ENCODE assay signal across 8 cellular contexts in genomic region chr2:241734208-241734466, GRCh38. TPM values are rescaled to one million over a fixed set of nuclear protein-coding genes. Genes with fewer than 3 reads are reported as not detected.
A peak's percentile ranks its signal among the peaks of the same experiment; 100 is the strongest.
DNase-seq lines count a peak whose midpoint lies in the region; ATAC-seq and TF ChIP-seq lines count a peak whose summit lies in the region.

No MANE protein-coding gene starts in this region.

- H3K9me3 ChIP-seq in ascending aorta (no peaks in the 10 kb centered on the region), mucosa of rectum (ENCODE audit: control insufficient read depth in 2 of 2, low read length in 2 of 2) (no peaks in the 10 kb centered on the region), aorta (ENCODE audit: control insufficient read depth, low read length) (no peaks in the 10 kb centered on the region)

- H3K4me1 ChIP-seq in ascending aorta (peaks cover 5 to 6% of the 10 kb centered on the region in 2 donors), mucosa of rectum (ENCODE audit: control insufficient read depth in 2 of 2, insufficient read depth in 2 of 2, low read length in 2 of 2) (peaks cover 9 to 10% of the 10 kb centered on the region in 2 donors), aorta (ENCODE audit: control insufficient read depth in 1 of 2, insufficient read depth in 2 of 2, low read length in 2 of 2) (no peaks in the 10 kb centered on the region)

- H3K27me3 Mint-ChIP-seq in nephron progenitor cell (ENCODE audit: low read depth, poor library complexity): no peaks in the 10 kb centered on the region

- H3K4me3 ChIP-seq in ascending aorta: peak overlapping the region; percentile 78 to 84
- H3K4me3 ChIP-seq in mucosa of rectum (ENCODE audit: low read length in 2 of 2): peak overlapping the region; percentile 56 to 99
- no peak overlapping the region for H3K4me3 ChIP-seq in aorta (ENCODE audit: low read length in 2 of 2)

- intact Hi-C loops in ascending aorta (cut with DNase I): loop anchor here (1.0 to 10.0 kb wide), 5 partner anchors 32 to 882 kb away; partner anchors contain the start of genes DTYMK, FARP2 and ING5
- intact Hi-C loops in aorta (cut with DNase I): loop anchor here in 1 of 2 donors (10.0 kb wide), 1 partner anchor 141 kb away; no protein-coding TSS in a partner anchor

- H3K27me3 ChIP-seq in ascending aorta (no peaks in the 10 kb centered on the region), mucosa of rectum (ENCODE audit: control insufficient read depth in 2 of 2, insufficient read depth in 2 of 2, low read length in 2 of 2) (no peaks in the 10 kb centered on the region), aorta (ENCODE audit: control insufficient read depth in 1 of 2, insufficient read depth in 2 of 2, low read length in 1 of 2) (peaks cover 0 to 2% of the 10 kb centered on the region in 2 donors)

- DNase-seq in ascending aorta (ENCODE audit: low spot score in 2 of 2) (no peak), aorta (no peak), left lobe of liver (ENCODE audit: low spot score) (no peak), T-helper 9 cell (no peak), nephron progenitor cell (no peak)

- no peak overlapping the region for H3K27ac Mint-ChIP-seq in nephron progenitor cell

- peaks cover 41% of the 10 kb centered on the region for H3K4me1 Mint-ChIP-seq in nephron progenitor cell

- no peak overlapping the region for H3K4me3 Mint-ChIP-seq in nephron progenitor cell

- no peaks in the 10 kb centered on the region for H3K9me3 Mint-ChIP-seq in nephron progenitor cell

- TF ChIP-seq CTCF in GM12872 (IDR thresholded peaks at IDR 0.05; ENCODE audit: insufficient read depth, low read depth, low read length) (peak; percentile 35; the same call in 1 of the 3 replicates), ascending aorta (IDR thresholded peaks at IDR 0.05) (peak in 1 of 3 experiments; percentile 35), nephron progenitor cell (IDR thresholded peaks at IDR 0.05) (no peak)

- H3K36me3 ChIP-seq in ascending aorta (no peaks in the 10 kb centered on the region), mucosa of rectum (ENCODE audit: control insufficient read depth in 2 of 2, insufficient read depth in 2 of 2, low read length in 2 of 2) (peaks cover 0 to 5% of the 10 kb centered on the region in 2 donors), aorta (ENCODE audit: control insufficient read depth in 1 of 2, insufficient read depth in 2 of 2, low read length in 1 of 2) (no peaks in the 10 kb centered on the region)

- H3K36me3 Mint-ChIP-seq in nephron progenitor cell (ENCODE audit: low read depth): peaks cover 22% of the 10 kb centered on the region

- 1% methylated on average over 25 of the region's 25 CpGs for WGBS in aorta, 2 donors

- H3K27ac ChIP-seq in ascending aorta: peak overlapping the region; percentile 38 to 73
- H3K27ac ChIP-seq in mucosa of rectum (ENCODE audit: low read depth in 2 of 2, low read length in 2 of 2): peak overlapping the region in 1 of 2 donors; percentile 38
- peak overlapping the region in 1 of 2 donors; percentile 50 for H3K27ac ChIP-seq in aorta (ENCODE audit: low read depth in 1 of 2, low read length in 2 of 2)

- ATAC-seq in HG02981 (IDR thresholded peaks at IDR 0.05; ENCODE audit: unreplicated experiment) (peak; percentile 31), aorta (ENCODE audit: low FRiP score) (no peak), left lobe of liver (no peak)

- H3K9ac ChIP-seq in mucosa of rectum (ENCODE audit: low read depth in 1 of 2, low read length in 2 of 2): peak overlapping the region in 1 of 2 donors; percentile 63

RNA-seq across cellular contexts. Expression of gene D2HGDH, which starts 0.3 kb away (rescaled TPM):
- total RNA-seq in ascending aorta: 22.2 TPM
- 10 to 100 TPM; 20.5 to 29.9 TPM for total RNA-seq in aorta
- polyA plus RNA-seq in aorta: 10 to 100 TPM in 1 of 2 donors, 1 to 10 TPM in 1; 4.1 to 69.8 TPM
- 45.5 TPM for total RNA-seq in left lobe of liver

RNA-seq across cellular contexts. Expression of gene ING5, which starts 32.3 kb away (rescaled TPM):
- total RNA-seq in ascending aorta (38.1 TPM), aorta (10 to 100 TPM; 30.7 to 31.7 TPM), left lobe of liver (20.7 TPM)
- 10 to 100 TPM; 11.9 to 51.7 TPM for polyA plus RNA-seq in aorta

RNA-seq across cellular contexts. Expression of gene GAL3ST2, which starts 42.5 kb away (rescaled TPM):
- not detected for total RNA-seq in ascending aorta
- total RNA-seq in aorta: not detected
- not detected for polyA plus RNA-seq in aorta
- 0.55 TPM for total RNA-seq in left lobe of liver

RNA-seq across cellular contexts. Expression of gene DTYMK, which starts 47.5 kb away (rescaled TPM):
- total RNA-seq in ascending aorta (25.0 TPM), aorta (10 to 100 TPM in 1 of 2 donors, 1 to 10 TPM in 1; 8.4 to 18.5 TPM), left lobe of liver (11.5 TPM)
- polyA plus RNA-seq in aorta: 10 to 100 TPM in 1 of 2 donors, 1 to 10 TPM in 1; 9.4 to 14.3 TPM

Comparison
In these comparisons a context has a peak if more than half of its experiments do, and no peak if none do; other contexts are left out.
1. H3K4me3 ChIP-seq: peak in ascending aorta (2 of 2) and mucosa of rectum (2 of 2); none in aorta (0 of 2).